ENCODE assay signal across 15 cellular contexts in genomic region chr13:30179547-30180256, GRCh38.
"Had no signal": no experiment of that assay in that cellular context is flagged by ENCODE, and none has a peak within 500 bp of the region (broad histone marks: within the 10 kb centered on the region; RNA-seq: fewer than 3 reads in every experiment).

No MANE protein-coding gene starts in this region.

- H3K27ac ChIP-seq: ascending aorta, breast epithelium, gastroesophageal sphincter, heart right ventricle, neural progenitor cell, ovary, suprapubic skin had no signal

- H3K4me1 ChIP-seq: ascending aorta, breast epithelium, gastroesophageal sphincter, heart right ventricle, suprapubic skin had no signal

- H3K27me3 ChIP-seq: ascending aorta, breast epithelium, gastroesophageal sphincter, heart right ventricle, neural progenitor cell, ovary, suprapubic skin had no signal

- H3K36me3 ChIP-seq: ascending aorta, breast epithelium, gastroesophageal sphincter, heart right ventricle, neural progenitor cell, ovary, suprapubic skin had no signal

- DNase-seq: activated CD4-positive, alpha-beta T cell treated with anti-CD3 and anti-CD28 coated beads, Interleukin-2, amount 50 U/mL, for 4 hours; activated CD4-positive, CD25-positive, alpha-beta regulatory T cell treated with anti-CD3 and anti-CD28 coated beads, Interleukin-2, amount 50 U/mL, for 72 hours; activated naive CD4-positive, alpha-beta T cell treated with anti-CD3 and anti-CD28 coated beads for 36 hours; activated naive CD8-positive, alpha-beta T cell treated with anti-CD3 and anti-CD28 coated beads, Interleukin-2, amount 50 U/mL, for 24 hours; dermis blood vessel endothelial cell; heart right ventricle; left cardiac atrium; ovary; trophoblast cell had no signal

- H3K4me3 ChIP-seq: ascending aorta, breast epithelium, gastroesophageal sphincter, heart right ventricle, neural progenitor cell, ovary, suprapubic skin had no signal

- H3K4me2 ChIP-seq: neural progenitor cell had no signal

- ATAC-seq: activated naive CD8-positive, alpha-beta T cell treated with anti-CD3 and anti-CD28 coated beads, Interleukin-2, amount 50 U/mL, for 24 hours; gastroesophageal sphincter; left cardiac atrium; sciatic nerve had no signal

- H3K9me3 ChIP-seq: ascending aorta, breast epithelium, gastroesophageal sphincter, heart right ventricle, ovary, suprapubic skin had no signal

- H3K9ac ChIP-seq: neural progenitor cell had no signal
